Comparison of ENCODE assay signal across 10 cellular contexts in the genomic region with DNA sequence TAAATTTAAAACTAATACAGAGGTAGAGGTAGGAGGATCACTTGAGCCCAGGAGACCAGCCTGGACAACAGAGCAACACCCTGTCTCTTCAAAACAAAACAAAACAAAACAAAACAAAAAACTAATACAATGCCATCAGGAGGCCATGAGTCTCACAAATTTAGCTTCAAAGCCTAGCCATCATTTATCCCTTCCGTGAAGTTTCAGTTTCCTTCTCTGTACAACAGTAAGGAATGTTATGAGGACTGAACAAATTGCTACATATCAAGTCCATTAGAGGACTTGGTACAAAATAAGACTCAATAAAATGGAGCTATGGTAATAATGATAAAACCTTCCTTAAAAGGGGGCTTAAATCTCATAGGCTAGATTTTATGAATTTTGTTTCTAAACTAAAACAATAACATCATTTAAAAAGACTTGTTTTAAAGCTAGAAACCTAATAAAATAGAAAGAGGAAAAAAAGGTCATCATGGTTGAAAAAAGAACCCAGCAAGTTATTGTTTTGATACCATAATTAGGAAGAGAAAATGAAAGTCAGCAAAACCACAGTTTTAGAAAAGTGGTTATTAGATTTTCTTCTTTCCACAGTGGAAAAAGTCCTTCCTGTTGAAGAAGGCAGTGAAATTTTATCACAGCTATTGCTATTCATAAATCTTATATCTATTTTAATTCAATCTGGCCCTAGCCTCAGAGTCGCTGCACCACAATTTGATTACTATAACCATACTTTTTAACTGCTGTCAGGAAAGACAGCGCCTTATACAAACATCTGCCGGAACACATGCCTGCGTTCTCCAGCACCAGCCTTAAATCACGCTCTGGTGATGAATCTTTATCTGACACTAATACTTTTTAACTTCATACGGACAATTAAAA.
DNase-seq lines count a peak whose midpoint lies in the region; ATAC-seq and TF ChIP-seq lines count a peak whose summit lies in the region.
"Had no signal": no experiment of that assay in that cellular context is flagged by ENCODE, and none has a peak within 500 bp of the region (broad histone marks: within the 10 kb centered on the region; RNA-seq: fewer than 3 reads in every experiment).

No MANE protein-coding gene starts in this region.

- H3K9me3 Mint-ChIP-seq in activated CD8-positive, alpha-beta T cell treated with anti-CD3 and anti-CD28 coated beads, Interleukin-2, amount 10 ng/mL, durations not matched to agents 7 days and 5 days (ENCODE audit: insufficient read depth) = no peaks in the 10 kb centered on the region
- H3K9me3 Mint-ChIP-seq: brain had no signal

- POLR2A ChIA-PET in activated CD8-positive, alpha-beta T cell treated with anti-CD3 and anti-CD28 coated beads, Interleukin-2, amount 10 ng/mL, durations not matched to agents 7 days and 5 days (lab: Charles Lee) = interaction anchor here (0.7 to 0.9 kb wide), 3 partner anchors 61 to 238 kb away, joined by 3 read pairs; a partner anchor contains a TSS

- peaks cover 23% of the 10 kb centered on the region for H3F3A ChIP-seq in GM23248 (ENCODE audit: insufficient read depth)

- peaks cover 64% of the 10 kb centered on the region for H3K4me1 Mint-ChIP-seq in activated CD8-positive, alpha-beta T cell treated with anti-CD3 and anti-CD28 coated beads, Interleukin-2, amount 10 ng/mL, durations not matched to agents 7 days and 5 days (ENCODE audit: low read depth)

- DNase-seq in CD1c-positive myeloid dendritic cell (ENCODE audit: extremely low spot score) (peak; percentile 52), GM23248 (peak; percentile 54), lower lobe of right lung (no peak), foreskin melanocyte (no peak), NCI-H345 (lab: John Stamatoyannopoulos, UW) (no peak), hepatocyte (ENCODE audit: low spot score) (no peak)
- DNase-seq in activated CD8-positive, alpha-beta T cell treated with anti-CD3 and anti-CD28 coated beads, Interleukin-2, amount 10 ng/mL, durations not matched to agents 7 days and 5 days = no peak
- DNase-seq: testis had no signal

- intact Hi-C loops in lower lobe of right lung (cut with DNase I) = no loop called here

- peak overlapping the region; percentile 36 for H3K9ac ChIP-seq in GM23248

- H3K4me3 ChIP-seq in GM23248 = peak overlapping the region; percentile 60
- H3K4me3 ChIP-seq in lower lobe of right lung = peak overlapping the region; percentile 13
- no peak overlapping the region for H3K4me3 ChIP-seq in hepatocyte
- H3K4me3 ChIP-seq: testis had no signal

- in situ Hi-C loops in GM23248 (cut with MboI) = no loop called here

- WGBS in GM23248 (ENCODE audit: low coverage in 1 of 2, low lambda C conversion rate in 2 of 2, missing lambda C conversion rate in 2 of 2), 2 experiments = 20 to 21% methylated on average over 7 of the region's 7 CpGs
- 71% methylated on average over 7 of the region's 7 CpGs for whole genome bisulfite sequencing in hepatocyte (ENCODE audit: low lambda C conversion rate, missing lambda C conversion rate)

- H3K4me3 Mint-ChIP-seq in activated CD8-positive, alpha-beta T cell treated with anti-CD3 and anti-CD28 coated beads, Interleukin-2, amount 10 ng/mL, durations not matched to agents 7 days and 5 days = peak overlapping the region; percentile 50
- H3K4me3 Mint-ChIP-seq: brain had no signal

- no peaks in the 10 kb centered on the region for H3K36me3 ChIP-seq in GM23248 (ENCODE audit: low read depth)
- H3K36me3 ChIP-seq in lower lobe of right lung = peaks cover 5% of the 10 kb centered on the region
- no peaks in the 10 kb centered on the region for H3K36me3 ChIP-seq in hepatocyte (replicated peaks; ENCODE audit: insufficient read depth, low read depth)

- no peaks in the 10 kb centered on the region for H4K20me1 ChIP-seq in GM23248 (ENCODE audit: insufficient read depth)
- no peaks in the 10 kb centered on the region for H4K20me1 ChIP-seq in hepatocyte (ENCODE audit: insufficient read depth, poor library complexity, severe bottlenecking)

- no peaks in the 10 kb centered on the region for H3K27me3 Mint-ChIP-seq in activated CD8-positive, alpha-beta T cell treated with anti-CD3 and anti-CD28 coated beads, Interleukin-2, amount 10 ng/mL, durations not matched to agents 7 days and 5 days (ENCODE audit: low read depth)
- H3K27me3 Mint-ChIP-seq: brain had no signal

- TF ChIP-seq CTCF in lower lobe of right lung (IDR thresholded peaks at IDR 0.05) = no peak
- no peak for TF ChIP-seq CTCF in hepatocyte (IDR thresholded peaks at IDR 0.05; ENCODE audit: poor library complexity)

- H3K27me3 ChIP-seq in GM23248 (replicated peaks; ENCODE audit: insufficient read depth) = no peaks in the 10 kb centered on the region
- H3K27me3 ChIP-seq in lower lobe of right lung (ENCODE audit: low read depth) = no peaks in the 10 kb centered on the region
- H3K27me3 ChIP-seq in hepatocyte = no peaks in the 10 kb centered on the region
- H3K27me3 ChIP-seq: testis had no signal

- peaks cover 28% of the 10 kb centered on the region for H3K36me3 Mint-ChIP-seq in activated CD8-positive, alpha-beta T cell treated with anti-CD3 and anti-CD28 coated beads, Interleukin-2, amount 10 ng/mL, durations not matched to agents 7 days and 5 days (ENCODE audit: low read depth)

- H3K9me3 ChIP-seq in GM23248 (ENCODE audit: low read depth) (no peaks in the 10 kb centered on the region), lower lobe of right lung (no peaks in the 10 kb centered on the region), hepatocyte (ENCODE audit: low read depth) (no peaks in the 10 kb centered on the region)
- H3K9me3 ChIP-seq: testis had no signal

- H3K9me2 ChIP-seq in GM23248 (ENCODE audit: insufficient read depth) (no peaks in the 10 kb centered on the region), hepatocyte (replicated peaks; ENCODE audit: insufficient read depth) (no peaks in the 10 kb centered on the region)

- peak overlapping the region; percentile 80 for H3K27ac Mint-ChIP-seq in activated CD8-positive, alpha-beta T cell treated with anti-CD3 and anti-CD28 coated beads, Interleukin-2, amount 10 ng/mL, durations not matched to agents 7 days and 5 days

- H3K4me2 ChIP-seq in GM23248 (ENCODE audit: unreplicated experiment) = peak overlapping the region; percentile 73
- no peak overlapping the region for H3K4me2 ChIP-seq in hepatocyte

- H3K27ac ChIP-seq in GM23248 (peak overlapping the region; percentile 35), lower lobe of right lung (peak overlapping the region; percentile 27), hepatocyte (no peak overlapping the region)

- CTCF ChIA-PET in activated CD8-positive, alpha-beta T cell treated with anti-CD3 and anti-CD28 coated beads, Interleukin-2, amount 10 ng/mL, durations not matched to agents 7 days and 5 days (lab: Charles Lee) = interaction anchor here (0.9 to 2.5 kb wide), 9 partner anchors 10 to 239 kb away, joined by 3 to 13 read pairs (median 3); a partner anchor contains a TSS

- peak; percentile 53 for ATAC-seq in activated CD8-positive, alpha-beta T cell treated with anti-CD3 and anti-CD28 coated beads, Interleukin-2, amount 10 ng/mL, durations not matched to agents 7 days and 5 days
- ATAC-seq in lower lobe of right lung (no peak), HG03039 (IDR thresholded peaks at IDR 0.05; ENCODE audit: unreplicated experiment) (no peak)

- peaks cover 92% of the 10 kb centered on the region for H3K79me2 ChIP-seq in GM23248 (ENCODE audit: insufficient read depth)
- H3K79me2 ChIP-seq in hepatocyte = peaks cover 28% of the 10 kb centered on the region

- H3K4me1 ChIP-seq in GM23248 (ENCODE audit: insufficient read depth) (peaks cover 54% of the 10 kb centered on the region), lower lobe of right lung (peaks cover 33% of the 10 kb centered on the region), hepatocyte (ENCODE audit: insufficient read depth) (peaks cover 4% of the 10 kb centered on the region)

- H2AFZ ChIP-seq in GM23248 (peak overlapping the region; percentile 3; the same call in 1 of the 2 replicates), hepatocyte (no peak overlapping the region)

Comparison
In these comparisons a context has a peak if more than half of its experiments do, and no peak if none do; other contexts are left out.
1. DNase-seq: peak in CD1c-positive myeloid dendritic cell (single experiment) and GM23248 (single experiment); none in activated CD8-positive, alpha-beta T cell treated with anti-CD3 and anti-CD28 coated beads, Interleukin-2, amount 10 ng/mL, durations not matched to agents 7 days and 5 days (single experiment), lower lobe of right lung (single experiment), foreskin melanocyte (single experiment), NCI-H345 (single experiment) and hepatocyte (single experiment).